Comparison of ENCODE assay signal across 1 cellular context in genomic region chrX:17413228-17413627, GRCh38.
TF ChIP-seq lines count a peak whose summit lies in the region.

No MANE protein-coding gene starts in this region.

TF ChIP-seq in HEK293, 187 proteins besides CTCF, POLR2A, EP300 and RAD21 (continued from another document and continues in another):
- TF ChIP-seq ZSCAN18 (tag by site-specific recombination; IDR thresholded peaks at IDR 0.05) (no peak), WT1 (tag by site-specific recombination; IDR thresholded peaks at IDR 0.05) (peak; percentile 71), ZBTB44 (tag by site-specific recombination; IDR thresholded peaks at IDR 0.05) (no peak), ZNF837 (tag by site-specific recombination; IDR thresholded peaks at IDR 0.05) (no peak), SCRT2 (tag by site-specific recombination; IDR thresholded peaks at IDR 0.05) (no peak; the same call in 1 of the 2 replicates), BCL6B (tag by site-specific recombination; IDR thresholded peaks at IDR 0.05) (peak; percentile 55; the same call in 1 of the 2 replicates), ZNF169 (tag by site-specific recombination; IDR thresholded peaks at IDR 0.05) (no peak), RBAK (tag by site-specific recombination; IDR thresholded peaks at IDR 0.05) (no peak), KLF10 (tag by site-specific recombination; IDR thresholded peaks at IDR 0.05) (peak; percentile 76; the same call in 1 of the 2 replicates), ZNF19 (tag by site-specific recombination; IDR thresholded peaks at IDR 0.05; ENCODE audit: low read depth) (no peak), TCF7L2 (IDR thresholded peaks at IDR 0.05; ENCODE audit: borderline replicate concordance, low read depth, low read length) (peak; percentile 64), MEIS1 (CRISPR knock-in tag; IDR thresholded peaks at IDR 0.05; ENCODE audit: borderline replicate concordance) (no peak), MYNN (tag by site-specific recombination; IDR thresholded peaks at IDR 0.05; ENCODE audit: borderline replicate concordance) (0 out of 2 replicates have a peak, but pooled peaks have one; percentile 28), ZNF37A (tag by site-specific recombination; IDR thresholded peaks at IDR 0.05) (no peak), ZNF791 (tag by site-specific recombination; IDR thresholded peaks at IDR 0.05) (no peak), ZNF529 (tag by site-specific recombination; IDR thresholded peaks at IDR 0.05; ENCODE audit: insufficient replicate concordance) (no peak), ZNF610 (tag by site-specific recombination; IDR thresholded peaks at IDR 0.05; ENCODE audit: borderline replicate concordance) (no peak), ZNF221 (tag by site-specific recombination; IDR thresholded peaks at IDR 0.05; ENCODE audit: borderline replicate concordance) (no peak), KLF8 (tag by site-specific recombination; IDR thresholded peaks at IDR 0.05) (peak; percentile 90), ZNF449 (tag by site-specific recombination; IDR thresholded peaks at IDR 0.05) (no peak), KLF1 (tag by site-specific recombination; IDR thresholded peaks at IDR 0.05) (no peak), ZNF530 (tag by site-specific recombination; IDR thresholded peaks at IDR 0.05; ENCODE audit: low read depth) (no peak), ZNF639 (tag by site-specific recombination; IDR thresholded peaks at IDR 0.05) (peak; percentile 90), ZNF830 (tag by site-specific recombination; IDR thresholded peaks at IDR 0.05; ENCODE audit: low read depth) (no peak), SP7 (tag by site-specific recombination; IDR thresholded peaks at IDR 0.05) (peak; percentile 96), EGR2 (tag by site-specific recombination; IDR thresholded peaks at IDR 0.05; ENCODE audit: low read depth) (no peak), ZNF121 (tag by site-specific recombination; IDR thresholded peaks at IDR 0.05) (no peak), ZNF426 (tag by site-specific recombination; IDR thresholded peaks at IDR 0.05) (no peak), ZNF174 (tag by site-specific recombination; IDR thresholded peaks at IDR 0.05) (no peak), ZSCAN5A (tag by site-specific recombination; IDR thresholded peaks at IDR 0.05) (no peak), ZNF624 (tag by site-specific recombination; IDR thresholded peaks at IDR 0.05) (no peak), PBX3 (CRISPR knock-in tag; IDR thresholded peaks at IDR 0.05) (no peak), ZNF155 (tag by site-specific recombination; IDR thresholded peaks at IDR 0.05) (no peak), ZNF558 (tag by site-specific recombination; IDR thresholded peaks at IDR 0.05) (no peak), ZBTB17 (tag by site-specific recombination; IDR thresholded peaks at IDR 0.05) (peak; percentile 69), ZNF202 (tag by site-specific recombination; IDR thresholded peaks at IDR 0.05; ENCODE audit: borderline replicate concordance) (no peak), OSR2 (tag by site-specific recombination; IDR thresholded peaks at IDR 0.05) (peak; percentile 91), ZEB2 (tag by site-specific recombination; IDR thresholded peaks at IDR 0.05) (peak; percentile 94), ZNF146 (tag by site-specific recombination; IDR thresholded peaks at IDR 0.05) (peak; percentile 34; the same call in 1 of the 2 replicates), ZNF561 (tag by site-specific recombination; IDR thresholded peaks at IDR 0.05; ENCODE audit: borderline replicate concordance) (no peak), ZSCAN4 (tag by site-specific recombination; IDR thresholded peaks at IDR 0.05) (peak; percentile 69), ZNF157 (tag by site-specific recombination; IDR thresholded peaks at IDR 0.05) (no peak), PATZ1 (tag by site-specific recombination; IDR thresholded peaks at IDR 0.05) (peak; percentile 33; the same call in 1 of the 2 replicates), BCL11A (tag by site-specific recombination; IDR thresholded peaks at IDR 0.05; ENCODE audit: low read depth) (peak; percentile 86), ZNF777 (tag by site-specific recombination; IDR thresholded peaks at IDR 0.05; ENCODE audit: borderline replicate concordance) (no peak), ATF2 (tag by site-specific recombination; IDR thresholded peaks at IDR 0.05; ENCODE audit: low read depth) (peak; percentile 76), ZNF10 (tag by site-specific recombination; IDR thresholded peaks at IDR 0.05) (no peak), ZNF548 (tag by site-specific recombination; IDR thresholded peaks at IDR 0.05) (no peak), KLF9 (tag by site-specific recombination; IDR thresholded peaks at IDR 0.05; ENCODE audit: low read depth) (no peak), ZXDB (tag by site-specific recombination; IDR thresholded peaks at IDR 0.05) (peak; percentile 66; the same call in 1 of the 2 replicates), INSM2 (tag by site-specific recombination; IDR thresholded peaks at IDR 0.05) (peak; percentile 92), HOXD13 (CRISPR knock-in tag; IDR thresholded peaks at IDR 0.05; ENCODE audit: borderline replicate concordance) (no peak), ZBTB8A (tag by site-specific recombination; IDR thresholded peaks at IDR 0.05) (no peak), ZNF138 (tag by site-specific recombination; IDR thresholded peaks at IDR 0.05; ENCODE audit: borderline replicate concordance) (no peak), ZNF112 (tag by site-specific recombination; IDR thresholded peaks at IDR 0.05) (no peak)
